ENCODE assay signal across 8 cellular contexts in genomic region chrX:9466115-9466495, GRCh38. TPM values are rescaled to one million over a fixed set of nuclear protein-coding genes. Genes with fewer than 3 reads are reported as not detected.
DNase-seq lines count a peak whose midpoint lies in the region; ATAC-seq and TF ChIP-seq lines count a peak whose summit lies in the region.

No MANE protein-coding gene starts in this region.

- ATAC-seq in activated T-helper 17 cell treated with anti-CD3 and anti-CD28 coated beads, Interleukin-2, amount 50 U/mL, for 72 hours (replicated peaks): peak; percentile 20
- peak in 3 of 4 donors; percentile 53 to 55 (median 55) for ATAC-seq in heart left ventricle
- no peak for ATAC-seq in GM19452 (IDR thresholded peaks at IDR 0.05; ENCODE audit: unreplicated experiment)
- ATAC-seq in HG02610 (IDR thresholded peaks at IDR 0.05; ENCODE audit: unreplicated experiment): no peak

- H3K4me3 Mint-ChIP-seq in activated T-helper 17 cell treated with anti-CD3 and anti-CD28 coated beads, Interleukin-2, amount 50 U/mL, for 72 hours: peak overlapping the region; percentile 71

- H3K4me1 ChIP-seq in heart left ventricle: peaks cover 0 to 39% (median 12%) of the 10 kb centered on the region in 12 donors

- H3K36me3 Mint-ChIP-seq in activated T-helper 17 cell treated with anti-CD3 and anti-CD28 coated beads, Interleukin-2, amount 50 U/mL, for 72 hours (ENCODE audit: low read depth): peaks cover 34% of the 10 kb centered on the region

- no peak for TF ChIP-seq POLR2A in heart left ventricle (IDR thresholded peaks at IDR 0.05)

- H3K9me3 ChIP-seq in heart left ventricle: no peaks in the 10 kb centered on the region

- no peak for TF ChIP-seq CTCF in GM06990 (IDR thresholded peaks at IDR 0.05; ENCODE audit: insufficient read depth, low read length, poor library complexity, severe bottlenecking)
- no peak for TF ChIP-seq CTCF in heart left ventricle (IDR thresholded peaks at IDR 0.05)

- H3K4me1 Mint-ChIP-seq in activated T-helper 17 cell treated with anti-CD3 and anti-CD28 coated beads, Interleukin-2, amount 50 U/mL, for 72 hours: peaks cover 11% of the 10 kb centered on the region

- peak overlapping the region; percentile 64 for H3K4me3 ChIP-seq in GM06990 (replicated peaks; ENCODE audit: low read depth, low read length)
- peak overlapping the region; percentile 52 for H3K4me3 ChIP-seq in Jurkat, Clone E6-1 (ENCODE audit: low read length)
- peak overlapping the region; percentile 63 to 84 (median 71) for H3K4me3 ChIP-seq in heart left ventricle

- H3K36me3 ChIP-seq in GM06990 (ENCODE audit: control insufficient read depth, insufficient read depth, low read length): no peaks in the 10 kb centered on the region
- H3K36me3 ChIP-seq in heart left ventricle: no peaks in the 10 kb centered on the region

- H3K9me3 Mint-ChIP-seq in activated T-helper 17 cell treated with anti-CD3 and anti-CD28 coated beads, Interleukin-2, amount 50 U/mL, for 72 hours: no peaks in the 10 kb centered on the region

- no peak overlapping the region for H3K27ac Mint-ChIP-seq in activated T-helper 17 cell treated with anti-CD3 and anti-CD28 coated beads, Interleukin-2, amount 50 U/mL, for 72 hours

- WGBS in heart left ventricle, 4 donors: 1 to 6% (median 2%) methylated on average over 10 to 31 of the region's 31 CpGs

- no peaks in the 10 kb centered on the region for H3K27me3 ChIP-seq in GM06990 (replicated peaks; ENCODE audit: control insufficient read depth, insufficient read depth, low read length)
- H3K27me3 ChIP-seq in heart left ventricle: peaks cover 0 to 60% (median 0%) of the 10 kb centered on the region in 9 donors

- peak; percentile 29 for DNase-seq in GM06990 (ENCODE audit: extremely low read depth, insufficient read length)
- DNase-seq in Jurkat, Clone E6-1 (ENCODE audit: low read depth, low spot score): no peak
- DNase-seq in heart left ventricle: peak; percentile 49 to 64 (median 52)
- peak; percentile 86 for DNase-seq in posterior vena cava (ENCODE audit: low spot score)
- no peak for DNase-seq in T1000 (lab: John Stamatoyannopoulos, UW)

- intact Hi-C loops in heart left ventricle (cut with DNase I) (loop anchor here in 7 of 10 donors (5.0 to 10.0 kb wide), 8 partner anchors 51 to 491 kb away; no protein-coding TSS in a partner anchor), posterior vena cava (cut with DNase I) (no loop called here)

- H3K27me3 Mint-ChIP-seq in activated T-helper 17 cell treated with anti-CD3 and anti-CD28 coated beads, Interleukin-2, amount 50 U/mL, for 72 hours: no peaks in the 10 kb centered on the region

- H3K27ac ChIP-seq in heart left ventricle: peak overlapping the region in 7 of 12 donors; percentile 39 to 86 (median 79)

RNA-seq across cellular contexts. Expression of gene TBL1X, which starts 1.2 kb away (rescaled TPM):
- polyA plus RNA-seq in Jurkat, Clone E6-1 (2012; ENCODE audit: insufficient read depth, insufficient read length): 9.1 TPM
- 10 to 100 TPM in 1 of 2 donors, 1 to 10 TPM in 1; 8.0 to 18.6 TPM for total RNA-seq in activated T-helper 17 cell treated with anti-CD3 and anti-CD28 coated beads, Interleukin-2, amount 50 U/mL, for 72 hours
- total RNA-seq in heart left ventricle: 10 to 100 TPM in 5 of 9 donors, 1 to 10 TPM in 4; 9.2 to 30.7 (median 10.3) TPM
- polyA plus RNA-seq in heart left ventricle: 1 to 10 TPM; 2.4 to 8.3 TPM
- 10 to 100 TPM; 25.5 to 49.3 TPM for total RNA-seq in posterior vena cava

Comparison
In these comparisons a context has a peak if more than half of its experiments do, and no peak if none do; other contexts are left out.
1. DNase-seq: peak in GM06990 (single experiment), heart left ventricle (5 of 5) and posterior vena cava (single experiment); none in Jurkat, Clone E6-1 (single experiment) and T1000 (single experiment).
2. ATAC-seq: peak in activated T-helper 17 cell treated with anti-CD3 and anti-CD28 coated beads, Interleukin-2, amount 50 U/mL, for 72 hours (single experiment) and heart left ventricle (3 of 4); none in GM19452 (single experiment) and HG02610 (single experiment).
3. intact Hi-C loops: an anchor here in heart left ventricle (5.0 to 10.0 kb wide); none called in posterior vena cava.
4. Peak in every context shown above with its lines, with median percentiles within 50 percentile points of each other: H3K4me3 ChIP-seq.